18 cellular contexts compared by ENCODE assay signal in the genomic region with DNA sequence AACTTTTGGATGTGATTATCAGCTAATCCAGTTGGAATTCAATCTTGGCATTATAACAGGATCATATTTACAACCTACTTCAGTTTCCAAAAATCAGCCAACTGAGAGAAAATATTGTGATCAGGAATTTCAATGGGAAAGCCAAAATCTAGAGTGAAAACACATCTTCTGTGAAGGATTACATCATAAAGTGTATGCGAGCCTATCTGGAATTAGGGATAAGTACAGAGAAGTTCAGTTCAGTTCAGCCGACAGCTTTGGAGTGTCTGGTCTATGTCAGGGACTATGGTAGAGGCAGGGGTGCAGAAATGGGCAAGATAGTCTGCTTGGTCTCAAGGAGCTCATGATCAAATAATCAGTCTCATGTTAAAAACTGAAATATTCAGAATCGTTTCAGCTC. TPM values are rescaled to one million over a fixed set of nuclear protein-coding genes. Genes with fewer than 3 reads are reported as not detected.
DNase-seq lines count a peak whose midpoint lies in the region; ATAC-seq and TF ChIP-seq lines count a peak whose summit lies in the region.
"Had no signal": no experiment of that assay in that cellular context is flagged by ENCODE, and none has a peak within 500 bp of the region (broad histone marks: within the 10 kb centered on the region; RNA-seq: fewer than 3 reads in every experiment).

No MANE protein-coding gene starts in this region.

- H3K9me3 ChIP-seq in ascending aorta (no peaks in the 10 kb centered on the region), heart right ventricle (no peaks in the 10 kb centered on the region)
- H3K9me3 ChIP-seq: thyroid gland had no signal

- H3K4me3 ChIP-seq in ascending aorta (no peak overlapping the region), heart right ventricle (no peak overlapping the region)
- H3K4me3 ChIP-seq: thyroid gland had no signal

- peak; percentile 18 for DNase-seq in GM03348 (ENCODE audit: low spot score)
- no peak for DNase-seq in ascending aorta (ENCODE audit: low spot score in 2 of 2)
- no peak for DNase-seq in heart right ventricle
- no peak for DNase-seq in sciatic nerve (ENCODE audit: low spot score)
- no peak for DNase-seq in superior temporal gyrus (ENCODE audit: extremely low spot score)
- no peak for DNase-seq in SIG-M5 (lab: John Stamatoyannopoulos, UW)
- DNase-seq: activated CD4-positive, alpha-beta T cell treated with anti-CD3 and anti-CD28 coated beads for 36 hours; activated CD8-positive, alpha-beta memory T cell treated with anti-CD3 and anti-CD28 coated beads, Interleukin-2, amount 50 U/mL, for 48 hours; activated naive CD4-positive, alpha-beta T cell treated with Interleukin-2 at 50 U/mL for 16 hours; head of caudate nucleus; kidney glomerular epithelial cell; NCI-H1092; NCI-H2171; posterior cingulate gyrus; T-helper 9 cell; thyroid gland had no signal

- H3K27me3 ChIP-seq in ascending aorta, result no peaks in the 10 kb centered on the region
- no peaks in the 10 kb centered on the region for H3K27me3 ChIP-seq in heart right ventricle
- H3K27me3 ChIP-seq: thyroid gland had no signal

- peaks cover 0 to 29% of the 10 kb centered on the region in 2 donors for H3K4me1 ChIP-seq in ascending aorta
- peaks cover 0 to 24% (median 2%) of the 10 kb centered on the region in 9 donors for H3K4me1 ChIP-seq in heart right ventricle

- ATAC-seq in heart right ventricle (peak in 7 of 8 donors; percentile 53 to 85 (median 84)), sciatic nerve (peak; percentile 80), GM21447 (IDR thresholded peaks at IDR 0.05; ENCODE audit: unreplicated experiment) (no peak), GM21529 (IDR thresholded peaks at IDR 0.05; ENCODE audit: unreplicated experiment) (no peak)
- ATAC-seq: activated CD4-positive, alpha-beta T cell treated with anti-CD3 and anti-CD28 coated beads for 36 hours had no signal

- H3K36me3 ChIP-seq in ascending aorta, result no peaks in the 10 kb centered on the region
- no peaks in the 10 kb centered on the region for H3K36me3 ChIP-seq in heart right ventricle
- H3K36me3 ChIP-seq: thyroid gland had no signal

- H3K27ac ChIP-seq in ascending aorta, result peak overlapping the region; percentile 45 to 52
- peak overlapping the region in 7 of 10 donors; percentile 8 to 66 (median 44) for H3K27ac ChIP-seq in heart right ventricle

- intact Hi-C loops in ascending aorta (cut with DNase I), result no loop called here
- intact Hi-C loops in heart right ventricle (cut with DNase I), result loop anchor here in 1 of 10 donors (10.0 kb wide), 1 partner anchor 120 kb away; no protein-coding TSS in a partner anchor
- intact Hi-C loops in sciatic nerve (cut with DNase I), result no loop called here

- WGBS in heart right ventricle, 2 donors, result 20 to 25% methylated on average over 3 of the region's 3 CpGs

- TF ChIP-seq CTCF in ascending aorta (IDR thresholded peaks at IDR 0.05) (no peak), heart right ventricle (IDR thresholded peaks at IDR 0.05) (no peak)

RNA-seq across cellular contexts. Expression of gene PRIM2, which starts 12.3 kb away (rescaled TPM):
- total RNA-seq in ascending aorta (0.85 TPM), heart right ventricle (1 to 10 TPM; 3.0 to 5.5 (median 4.1) TPM), sciatic nerve (9.6 TPM)
- polyA plus RNA-seq in heart right ventricle, result 1 to 10 TPM; 2.5 to 3.4 TPM

Comparison
In these comparisons a context has a peak if more than half of its experiments do, and no peak if none do; other contexts are left out.
1. ATAC-seq: peak in heart right ventricle (7 of 8) and sciatic nerve (single experiment); none in GM21447 (single experiment) and GM21529 (single experiment).